8 cellular contexts compared by ENCODE assay signal in the genomic region with DNA sequence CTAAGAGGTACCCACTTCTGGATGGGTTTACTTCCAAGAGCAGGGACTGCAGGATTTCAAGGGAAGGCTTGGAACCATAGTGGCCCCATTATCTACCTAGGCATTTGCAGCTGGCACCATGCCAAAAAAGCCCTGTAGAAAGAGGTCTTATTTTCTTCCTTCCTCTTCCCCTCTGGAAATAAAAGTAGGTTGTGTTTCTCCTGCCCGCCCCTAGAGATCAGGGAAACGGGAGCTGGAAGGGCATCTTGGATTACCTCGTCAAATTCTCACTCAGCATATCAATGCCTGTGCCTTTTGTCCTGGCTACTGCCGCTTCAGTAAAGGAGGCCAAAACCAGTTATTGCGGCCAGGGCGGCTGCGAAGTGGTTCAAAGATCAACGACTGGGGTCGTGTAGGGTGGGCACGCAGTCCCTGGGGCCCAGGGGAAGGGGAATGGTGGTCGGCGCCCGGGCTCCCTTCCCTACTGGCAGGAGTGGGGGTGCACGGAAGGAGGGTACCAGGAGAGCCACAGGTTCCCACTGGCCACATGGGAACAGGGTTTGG. TPM values are rescaled to one million over a fixed set of nuclear protein-coding genes. Genes with fewer than 3 reads are reported as not detected.
DNase-seq lines count a peak whose midpoint lies in the region; TF ChIP-seq lines count a peak whose summit lies in the region.

No MANE protein-coding gene starts in this region.

- H2AK5ac ChIP-seq in mesendoderm (ENCODE audit: low read length) = no peak overlapping the region

- no peak overlapping the region for H3K23ac ChIP-seq in mesendoderm (ENCODE audit: low read length)

- no peaks in the 10 kb centered on the region for H3K79me1 ChIP-seq in mesendoderm (ENCODE audit: low read length)

- no peak for DNase-seq in AG09309 (ENCODE audit: low read depth)
- peak; percentile 72 to 85 for DNase-seq in HAP-1 (ENCODE audit: low spot score in 2 of 2)
- DNase-seq in mammary epithelial cell = peak; percentile 42
- no peak for DNase-seq in mesendoderm
- DNase-seq in DMS114 treated with DMSO at 0.1 percent for 48 hours (lab: John Stamatoyannopoulos, UW; ENCODE audit: unreplicated experiment) = no peak
- no peak for DNase-seq in activated gamma-delta T cell treated with Interleukin-2 at 50 U/mL for 16 hours
- DNase-seq in activated gamma-delta T cell (lab: John Stamatoyannopoulos, UW) = no peak
- DNase-seq in stimulated activated CD4-positive, alpha-beta T cell treated with anti-CD3 and anti-CD28 coated beads, Interleukin-2, amount 100 ng/mL, for 24 hours = no peak

- peak overlapping the region; percentile 91 for H2AFZ ChIP-seq in mammary epithelial cell (ENCODE audit: low read depth, low read length)

- in situ Hi-C loops in HAP-1 (cut with MboI; ENCODE audit: low sequenced_read_pairs) (no loop called here), mammary epithelial cell (cut with MboI; ENCODE audit: low sequenced_read_pairs in 2 of 2) (no loop called here)

- H3K9ac ChIP-seq in mammary epithelial cell (ENCODE audit: insufficient read depth, low read length) (peak overlapping the region; percentile 64), mesendoderm (ENCODE audit: low read length) (no peak overlapping the region)

- intact Hi-C loops in mammary epithelial cell (cut with micrococcal nuclease) = loop anchor here (10.0 kb wide), 1 partner anchor 232 kb away; a partner anchor contains a TSS

- no peaks in the 10 kb centered on the region for H4K20me1 ChIP-seq in mammary epithelial cell (ENCODE audit: insufficient read depth, low read length)

- H2BK15ac ChIP-seq in mesendoderm (replicated peaks; ENCODE audit: low read depth) = no peak overlapping the region

- CTCF ChIA-PET in mammary epithelial cell (lab: Charles Lee; ENCODE audit: low non-redundant PET) = no interaction called here

- TF ChIP-seq CTCF in AG09309 (IDR thresholded peaks at IDR 0.05; ENCODE audit: control insufficient read depth, insufficient read depth, low read depth, low read length, missing control alignments) = no peak
- no peak for TF ChIP-seq CTCF in mammary epithelial cell (conservative IDR thresholded peaks at IDR 0.05 in 1 of 2, IDR thresholded peaks at IDR 0.05 in 1 of 2; ENCODE audit: extremely low read depth in 1 of 2, insufficient read depth in 1 of 2, low read depth in 1 of 2, low read length in 2 of 2)

- H3K9me3 ChIP-seq in HAP-1 = no peaks in the 10 kb centered on the region
- no peaks in the 10 kb centered on the region for H3K9me3 ChIP-seq in mammary epithelial cell (replicated peaks; ENCODE audit: insufficient read depth, low read length)

- H3K27me3 ChIP-seq in HAP-1 (ENCODE audit: low read depth) = peaks cover 3% of the 10 kb centered on the region; the same call in 1 of the 2 replicates
- H3K27me3 ChIP-seq in mammary epithelial cell (ENCODE audit: insufficient read depth, low read length) = no peaks in the 10 kb centered on the region
- H3K27me3 ChIP-seq in mesendoderm (ENCODE audit: insufficient read depth, low read length, poor library complexity) = peaks cover 53% of the 10 kb centered on the region

- peak overlapping the region; percentile 82 for H3K4me2 ChIP-seq in mammary epithelial cell (ENCODE audit: insufficient read depth, low read depth, low read length)
- H3K4me2 ChIP-seq in mesendoderm (ENCODE audit: low read length) = peak overlapping the region; percentile 70

- H3K4me1 ChIP-seq in HAP-1 = peaks cover 16% of the 10 kb centered on the region
- H3K4me1 ChIP-seq in mammary epithelial cell (ENCODE audit: insufficient read depth, low read length) = peaks cover 21% of the 10 kb centered on the region
- peaks cover 2% of the 10 kb centered on the region for H3K4me1 ChIP-seq in mesendoderm (ENCODE audit: control insufficient read depth, low read depth, low read length)

- peak overlapping the region; percentile 67 for H3K56ac ChIP-seq in mesendoderm (ENCODE audit: low read length)

- WGBS in mammary epithelial cell (ENCODE audit: low coverage, missing lambda C conversion rate) = 28% methylated on average over 5 of the region's 14 CpGs
- no CpG with 5 or more reads among the region's 14 CpGs for WGBS in mesendoderm (ENCODE audit: extremely low coverage, insufficient coverage, low lambda C conversion rate)

- BruUV-seq in mammary epithelial cell (replicated peaks; lab: Mats Ljungman, UMichigan) = no TSS peak

- H4K8ac ChIP-seq in mesendoderm (ENCODE audit: low read depth, low read length) = no peak overlapping the region

- H3K4ac ChIP-seq in mesendoderm (ENCODE audit: low read depth, low read length) = no peak overlapping the region

- H2BK120ac ChIP-seq in mesendoderm (ENCODE audit: low read depth, low read length) = no peak overlapping the region

- peaks cover 54% of the 10 kb centered on the region for H3K79me2 ChIP-seq in mammary epithelial cell (ENCODE audit: insufficient read depth, low read length)
- no peaks in the 10 kb centered on the region for H3K79me2 ChIP-seq in mesendoderm (ENCODE audit: control insufficient read depth, insufficient read depth, low read length)

- dilution Hi-C loops in mammary epithelial cell (cut with HindIII; ENCODE audit: low sequenced_read_pairs) = no loop called here

- H3K4me3 ChIP-seq in AG09309 (ENCODE audit: control insufficient read depth, low read depth, low read length) (peak overlapping the region; percentile 80), HAP-1 (peak overlapping the region; percentile 48), mammary epithelial cell (replicated peaks in 1 of 3; ENCODE audit: insufficient read depth in 1 of 3, low read depth in 2 of 3, low read length in 3 of 3) (peak overlapping the region; percentile 65 to 81 (median 71)), mesendoderm (ENCODE audit: low read length) (no peak overlapping the region)

- H4K5ac ChIP-seq in mesendoderm (ENCODE audit: low read length) = no peak overlapping the region

- no peak overlapping the region for H3K18ac ChIP-seq in mesendoderm (ENCODE audit: low read length)

- H2BK5ac ChIP-seq in mesendoderm (ENCODE audit: low read length) = no peak overlapping the region

- H3K27ac ChIP-seq in mammary epithelial cell (ENCODE audit: insufficient read depth, low read depth, low read length) (no peak overlapping the region), mesendoderm (ENCODE audit: low read depth, low read length) (no peak overlapping the region)

- no peaks in the 10 kb centered on the region for H3K36me3 ChIP-seq in HAP-1 (replicated peaks)
- H3K36me3 ChIP-seq in mammary epithelial cell (ENCODE audit: insufficient read depth, low read length) = no peaks in the 10 kb centered on the region
- no peaks in the 10 kb centered on the region for H3K36me3 ChIP-seq in mesendoderm (ENCODE audit: control insufficient read depth, insufficient read depth, low read length)

RNA-seq across cellular contexts. Expression of a gene that starts 1.5 kb away (rescaled TPM):
- total RNA-seq in mammary epithelial cell = 10 to 100 TPM; 50.4 to 74.3 TPM
- 23.3 TPM for polyA plus RNA-seq in mammary epithelial cell
- 32.5 TPM for polyA minus RNA-seq in mammary epithelial cell
- polyA plus RNA-seq in mesendoderm (2013, experiment 1 of 2) = 0.97 TPM
- 0.88 TPM for polyA plus RNA-seq in mesendoderm (2013, experiment 2 of 2)

Comparison
In these comparisons a context has a peak if more than half of its experiments do, and no peak if none do; other contexts are left out.
1. DNase-seq: peak in HAP-1 (2 of 2) and mammary epithelial cell (single experiment); none in AG09309 (single experiment), mesendoderm (single experiment), DMS114 treated with DMSO at 0.1 percent for 48 hours (single experiment), activated gamma-delta T cell treated with Interleukin-2 at 50 U/mL for 16 hours (single experiment), activated gamma-delta T cell (single experiment) and stimulated activated CD4-positive, alpha-beta T cell treated with anti-CD3 and anti-CD28 coated beads, Interleukin-2, amount 100 ng/mL, for 24 hours (0 of 2).